9 cellular contexts compared by ENCODE assay signal in genomic region chr7:44104880-44105771, GRCh38. TPM values are rescaled to one million over a fixed set of nuclear protein-coding genes. Genes with fewer than 3 reads are reported as not detected.
DNase-seq lines count a peak whose midpoint lies in the region; ATAC-seq and TF ChIP-seq lines count a peak whose summit lies in the region.
"Had no signal": no experiment of that assay in that cellular context is flagged by ENCODE, and none has a peak within 500 bp of the region (broad histone marks: within the 10 kb centered on the region; RNA-seq: fewer than 3 reads in every experiment).

No MANE protein-coding gene starts in this region.

- peak; percentile 18 to 39 (median 20) for ATAC-seq in T-cell (replicated peaks in 1 of 4)
- ATAC-seq in natural killer cell = peak in 2 of 3 donors; percentile 7 to 19
- no peak for ATAC-seq in HG03025 (IDR thresholded peaks at IDR 0.05; ENCODE audit: low FRiP score, unreplicated experiment)

- TF ChIP-seq CTCF in fibroblast of mammary gland (conservative IDR thresholded peaks at IDR 0.05; ENCODE audit: control insufficient read depth, insufficient read depth, low read depth, low read length) = no peak
- TF ChIP-seq CTCF in natural killer cell (IDR thresholded peaks at IDR 0.05) = no peak

- H3K36me3 Mint-ChIP-seq in T-cell (no peaks in the 10 kb centered on the region), natural killer cell (no peaks in the 10 kb centered on the region)

- H3K27ac Mint-ChIP-seq in T-cell (peak overlapping the region; percentile 74 to 84), natural killer cell (peak overlapping the region in 1 of 2 donors; percentile 27)

- H3K4me3 Mint-ChIP-seq in T-cell (peak overlapping the region; percentile 71 to 79 (median 77)), natural killer cell (peak overlapping the region; percentile 74)

- H3K27me3 Mint-ChIP-seq in T-cell = peaks cover 0 to 30% of the 10 kb centered on the region in 2 donors
- H3K27me3 Mint-ChIP-seq in natural killer cell (ENCODE audit: low read depth in 2 of 2) = peaks cover 0 to 14% of the 10 kb centered on the region in 2 donors

- no peaks in the 10 kb centered on the region for H3K9me3 Mint-ChIP-seq in T-cell
- no peaks in the 10 kb centered on the region for H3K9me3 Mint-ChIP-seq in natural killer cell

- H3K4me3 ChIP-seq in fibroblast of mammary gland (ENCODE audit: control insufficient read depth, low read depth, low read length) = peak overlapping the region; percentile 66
- H3K4me3 ChIP-seq: SJSA1 had no signal

- POLR2A ChIA-PET in T-cell (lab: Charles Lee) = no interaction called here

- intact Hi-C loops in natural killer cell (cut with micrococcal nuclease) = no loop called here

- H3K4me1 Mint-ChIP-seq in T-cell (peaks cover 14 to 22% (median 18%) of the 10 kb centered on the region in 3 donors), natural killer cell (peaks cover 7 to 12% of the 10 kb centered on the region in 2 donors)

- CTCF ChIA-PET in T-cell (lab: Charles Lee) = interaction anchor here in 1 of 2 donors (0.6 to 0.7 kb wide), 4 partner anchors 20 to 1295 kb away, joined by 3 to 4 read pairs (median 4); no protein-coding TSS in a partner anchor

- DNase-seq in GM04503 (ENCODE audit: low read depth) (peak; percentile 56), T-cell (no peak), fibroblast of mammary gland (ENCODE audit: low read depth) (peak; percentile 82), natural killer cell (no peak), cerebellar nuclear complex (lab: John Stamatoyannopoulos, UW) (no peak), HK-2 (ENCODE audit: unreplicated experiment) (no peak), HuH-7 (ENCODE audit: low spot score) (no peak)

RNA-seq across cellular contexts. Expression of gene AEBP1, which starts 1.0 kb away (rescaled TPM):
- total RNA-seq in T-cell (10 to 100 TPM; 18.1 to 28.4 (median 23.1) TPM), natural killer cell (1 to 10 TPM; 3.3 to 9.0 (median 6.4) TPM)
- total RNA-seq: SJSA1 had no signal

RNA-seq across cellular contexts. Expression of gene POLD2, which starts 18.2 kb away (rescaled TPM):
- 10 to 100 TPM; 53.4 to 85.1 (median 72.6) TPM for total RNA-seq in T-cell
- 10 to 100 TPM; 30.1 to 38.3 (median 38.1) TPM for total RNA-seq in natural killer cell

RNA-seq across cellular contexts. Expression of gene POLM, which starts 22.8 kb away (rescaled TPM):
- 10 to 100 TPM; 39.5 to 81.9 (median 70.7) TPM for total RNA-seq in T-cell
- total RNA-seq in natural killer cell = 10 to 100 TPM; 41.7 to 74.1 (median 50.9) TPM

RNA-seq across cellular contexts. Expression of gene MYL7, which starts 36.0 kb away (rescaled TPM):
- not detected for total RNA-seq in T-cell
- total RNA-seq in natural killer cell = not detected
- total RNA-seq: SJSA1 had no signal

RNA-seq across cellular contexts. Expression of gene PGAM2, which starts 39.8 kb away (rescaled TPM):
- total RNA-seq in T-cell (1 to 10 TPM; 1.1 to 2.9 (median 1.7) TPM), natural killer cell (1 to 10 TPM; 1.0 to 1.9 (median 1.5) TPM)

Comparison
In these comparisons a context has a peak if more than half of its experiments do, and no peak if none do; other contexts are left out.
1. DNase-seq: peak in GM04503 (single experiment) and fibroblast of mammary gland (single experiment); none in T-cell (0 of 34), natural killer cell (single experiment), cerebellar nuclear complex (0 of 2), HK-2 (single experiment) and HuH-7 (single experiment).